8 cellular contexts compared by ENCODE assay signal in the genomic region with DNA sequence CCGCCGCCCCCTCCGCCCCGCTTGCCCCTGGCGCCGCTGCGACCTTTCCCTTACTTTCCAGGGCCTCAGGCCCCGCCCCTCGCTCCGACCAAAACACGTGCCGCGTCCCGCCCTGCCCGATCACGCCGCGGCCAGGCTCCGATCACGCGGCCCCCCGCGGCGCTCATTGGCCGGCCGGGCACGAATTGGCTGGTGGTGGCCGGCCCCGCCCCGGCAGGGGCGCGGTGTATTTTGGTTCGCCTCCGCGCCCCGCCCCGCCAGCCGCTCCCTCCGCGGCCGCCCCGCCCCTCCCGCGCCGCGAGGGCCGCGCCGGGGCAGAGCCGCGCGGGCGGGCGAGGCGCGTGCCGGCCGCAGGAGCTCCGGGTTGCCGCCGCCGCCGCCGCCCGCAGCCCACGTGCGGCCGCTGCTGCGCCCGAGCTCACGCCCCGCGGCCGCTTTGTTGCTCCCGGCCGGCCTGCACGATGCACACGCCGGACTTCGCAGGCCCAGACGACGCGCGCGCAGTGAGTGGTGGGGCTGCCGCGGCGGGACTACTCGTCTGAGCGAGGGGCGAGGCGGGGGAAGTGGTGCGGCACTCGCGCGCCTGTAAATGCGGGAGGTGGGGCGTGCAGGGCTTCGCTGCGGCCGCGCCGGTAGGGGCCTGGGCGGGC.
A peak's percentile ranks its signal among the peaks of the same experiment; 100 is the strongest.
DNase-seq lines count a peak whose midpoint lies in the region; ATAC-seq lines count a peak whose summit lies in the region.

A gene (plus strand): TSS at position 295 of the 650 bp plus-strand sequence. CDS start 167 bp downstream, at position 462.

- peak within 1 kb of the TSS; percentile 88 to 98 (median 92) for H3K9ac ChIP-seq in BLaER1 treated with 17β-estradiol and CSF1 and Interleukin-3, amounts not matched to agents 10 nM and 100 nM

- peaks cover 12 to 32% (median 25%) of the 10 kb centered on the region in 11 experiments for H3K36me3 ChIP-seq in BLaER1 treated with 17β-estradiol and CSF1 and Interleukin-3, amounts not matched to agents 10 nM and 100 nM

- H3K9me3 ChIP-seq in BLaER1 treated with 17β-estradiol and CSF1 and Interleukin-3, amounts not matched to agents 10 nM and 100 nM (replicated peaks in 1 of 11) = peaks cover 0 to 19% (median 16%) of the 10 kb centered on the region in 11 experiments; a peak in 20 of 22 replicates

- peaks cover 10 to 43% (median 28%) of the 10 kb centered on the region in 11 experiments; a peak in 14 of 22 replicates for H4K20me1 ChIP-seq in BLaER1 treated with 17β-estradiol and CSF1 and Interleukin-3, amounts not matched to agents 10 nM and 100 nM

- DNase-seq in HK-2 (ENCODE audit: unreplicated experiment) (peak; percentile 88), NOMO-1 treated with dmso at 0.1 percent for 144 hours (lab: John Stamatoyannopoulos, UW; ENCODE audit: unreplicated experiment) (peak; percentile 93), activated T-cell treated with anti-CD3 and anti-CD28 coated beads for 24 hours (ENCODE audit: low read depth) (peak; percentile 69), epidermal melanocyte (ENCODE audit: insufficient read length, low spot score) (peak; percentile 85), middle frontal gyrus (ENCODE audit: extremely low spot score, low spot score) (peak; percentile 64)
- DNase-seq in stimulated activated CD8-positive, alpha-beta memory T cell treated with anti-CD3 and anti-CD28 coated beads, Interleukin-15, amount 100 ng/mL, for 4 hours (ENCODE audit: low read depth in 2 of 2) = peak; percentile 57 to 70

- peak; percentile 71 for ATAC-seq in GM19452 (IDR thresholded peaks at IDR 0.05; ENCODE audit: unreplicated experiment)

- no peaks in the 10 kb centered on the region for H3K27me3 ChIP-seq in BLaER1 treated with 17β-estradiol and CSF1 and Interleukin-3, amounts not matched to agents 10 nM and 100 nM

- H3K4me3 ChIP-seq in BLaER1 treated with 17β-estradiol and CSF1 and Interleukin-3, amounts not matched to agents 10 nM and 100 nM = peak within 1 kb of the TSS; percentile 68 to 81 (median 70)

- H3K4me1 ChIP-seq in BLaER1 treated with 17β-estradiol and CSF1 and Interleukin-3, amounts not matched to agents 10 nM and 100 nM = peaks cover 17 to 42% (median 34%) of the 10 kb centered on the region in 10 experiments

- peak within 1 kb of the TSS; percentile 92 to 99 (median 96) for H3K27ac ChIP-seq in BLaER1 treated with 17β-estradiol and CSF1 and Interleukin-3, amounts not matched to agents 10 nM and 100 nM

- peak within 1 kb of the TSS; percentile 85 to 96 (median 94) for H3K4me2 ChIP-seq in BLaER1 treated with 17β-estradiol and CSF1 and Interleukin-3, amounts not matched to agents 10 nM and 100 nM

Comparison
In these comparisons a context has a peak if more than half of its experiments do, and no peak if none do; other contexts are left out.
1. Peak in every context shown above with its lines: DNase-seq, ATAC-seq, H3K4me3 ChIP-seq and H3K27ac ChIP-seq.